Comparison of ENCODE assay signal across 16 cellular contexts in the genomic region with DNA sequence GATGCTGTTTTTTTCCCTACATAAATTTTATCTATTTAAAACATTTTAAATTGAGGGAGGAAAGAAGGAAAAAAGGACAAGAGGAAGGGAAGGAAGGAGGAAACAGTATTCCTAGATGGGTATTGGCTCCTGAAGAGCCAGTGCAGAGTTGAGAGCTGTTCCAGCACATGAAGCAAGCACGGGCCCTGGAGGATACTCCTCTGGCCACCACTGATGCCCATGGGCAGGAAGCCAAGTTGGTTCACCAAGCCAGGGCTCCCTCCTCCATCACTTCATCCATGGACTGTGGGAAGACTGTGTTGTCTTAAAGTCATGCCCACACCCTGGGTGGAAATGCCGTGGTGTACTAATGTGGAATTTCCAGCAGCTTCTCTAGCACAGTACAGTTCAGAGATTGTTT. TPM values are rescaled to one million over a fixed set of nuclear protein-coding genes. Genes with fewer than 3 reads are reported as not detected.
A peak's percentile ranks its signal among the peaks of the same experiment; 100 is the strongest.
DNase-seq lines count a peak whose midpoint lies in the region; ATAC-seq and TF ChIP-seq lines count a peak whose summit lies in the region.
"Had no signal": no experiment of that assay in that cellular context is flagged by ENCODE, and none has a peak within 500 bp of the region (broad histone marks: within the 10 kb centered on the region; RNA-seq: fewer than 3 reads in every experiment).

No MANE protein-coding gene starts in this region.

- intact Hi-C loops in colonic mucosa (cut with DNase I) = no loop called here
- intact Hi-C loops in mucosa of descending colon (cut with DNase I, micrococcal nuclease) = no loop called here

- H3K4me3 ChIP-seq in colonic mucosa (no peak overlapping the region), mucosa of descending colon (no peak overlapping the region)
- H3K4me3 ChIP-seq: BLaER1, GM23248 had no signal

- peaks cover 3% of the 10 kb centered on the region for H3K27me3 Mint-ChIP-seq in glutamatergic neuron (ENCODE audit: unreplicated experiment)

- ATAC-seq in mucosa of descending colon = peak; percentile 51
- ATAC-seq: CD8-positive, alpha-beta T cell had no signal

- peaks cover 9% of the 10 kb centered on the region for H3K9me3 Mint-ChIP-seq in glutamatergic neuron (ENCODE audit: unreplicated experiment)

- H3K4me3 Mint-ChIP-seq in glutamatergic neuron (ENCODE audit: unreplicated experiment) = no peak overlapping the region
- H3K4me3 Mint-ChIP-seq: B cell; CD8-positive, alpha-beta T cell had no signal

- peak overlapping the region; percentile 19 for H3K27ac ChIP-seq in colonic mucosa
- H3K27ac ChIP-seq: 22Rv1, BLaER1, C4-2B, GM23248 had no signal

- H3K27ac Mint-ChIP-seq in glutamatergic neuron (ENCODE audit: unreplicated experiment) = no peak overlapping the region
- H3K27ac Mint-ChIP-seq: B cell; CD4-positive, CD25-positive, alpha-beta regulatory T cell; CD8-positive, alpha-beta T cell had no signal

- H3K36me3 ChIP-seq in colonic mucosa = no peaks in the 10 kb centered on the region
- no peaks in the 10 kb centered on the region for H3K36me3 ChIP-seq in mucosa of descending colon (ENCODE audit: low read depth)
- H3K36me3 ChIP-seq: BLaER1 had no signal

- H3K4me1 ChIP-seq in colonic mucosa (no peaks in the 10 kb centered on the region), mucosa of descending colon (ENCODE audit: low read depth) (peaks cover 12% of the 10 kb centered on the region)
- H3K4me1 ChIP-seq: BLaER1 had no signal

- H3K9me3 ChIP-seq in colonic mucosa (no peaks in the 10 kb centered on the region), mucosa of descending colon (peaks cover 19% of the 10 kb centered on the region)

- no peaks in the 10 kb centered on the region for H3K4me1 Mint-ChIP-seq in glutamatergic neuron (ENCODE audit: low read depth, unreplicated experiment)
- H3K4me1 Mint-ChIP-seq: B cell; CD4-positive, CD25-positive, alpha-beta regulatory T cell had no signal

- H3K27me3 ChIP-seq in colonic mucosa = no peaks in the 10 kb centered on the region
- H3K27me3 ChIP-seq: BLaER1 had no signal

- H3K36me3 Mint-ChIP-seq in glutamatergic neuron (ENCODE audit: unreplicated experiment) = peaks cover 11% of the 10 kb centered on the region
- H3K36me3 Mint-ChIP-seq: CD4-positive, CD25-positive, alpha-beta regulatory T cell; CD8-positive, alpha-beta T cell had no signal

- peak overlapping the region in 1 of 2 donors; percentile 46 for H3K9ac ChIP-seq in colonic mucosa (ENCODE audit: low read depth in 2 of 2, low read length in 2 of 2)
- H3K9ac ChIP-seq: BLaER1, GM23248 had no signal

- TF ChIP-seq CTCF in colonic mucosa (IDR thresholded peaks at IDR 0.05) (no peak), mucosa of descending colon (IDR thresholded peaks at IDR 0.05) (no peak), glutamatergic neuron (IDR thresholded peaks at IDR 0.05; ENCODE audit: partially characterized antibody, unreplicated experiment) (no peak)

- DNase-seq in DMS53 (lab: John Stamatoyannopoulos, UW) = peak; percentile 63
- no peak for DNase-seq in DMS53 treated with DMSO at 0.1 percent for 48 hours (lab: John Stamatoyannopoulos, UW; ENCODE audit: unreplicated experiment)
- DNase-seq in colonic mucosa = no peak
- DNase-seq in mucosa of descending colon = no peak
- no peak for DNase-seq in glutamatergic neuron
- no peak for DNase-seq in COLO668 (lab: John Stamatoyannopoulos, UW; ENCODE audit: unreplicated experiment)
- DNase-seq: CD4-positive, CD25-positive, alpha-beta regulatory T cell; CD8-positive, alpha-beta T cell; DND-41; GM23248; H7; HCEC 1CT had no signal

RNA-seq across cellular contexts. Expression of a gene that starts 23.8 kb away (rescaled TPM):
- total RNA-seq in colonic mucosa = 10 to 100 TPM; 29.7 to 34.5 TPM
- total RNA-seq in mucosa of descending colon = 10 to 100 TPM; 10.5 to 67.1 (median 11.0) TPM
- 0.25 TPM for total RNA-seq in glutamatergic neuron (ENCODE audit: unreplicated experiment)
- total RNA-seq: GM23248 had no signal
